ENCODE assay signal across 10 cellular contexts in genomic region chr11:35138058-35138457, GRCh38. TPM values are rescaled to one million over a fixed set of nuclear protein-coding genes. Genes with fewer than 3 reads are reported as not detected.
DNase-seq lines count a peak whose midpoint lies in the region; ATAC-seq and TF ChIP-seq lines count a peak whose summit lies in the region.
"Had no signal": no experiment of that assay in that cellular context is flagged by ENCODE, and none has a peak within 500 bp of the region (broad histone marks: within the 10 kb centered on the region; RNA-seq: fewer than 3 reads in every experiment).

No MANE protein-coding gene starts in this region.

- no peak for ATAC-seq in activated T-cell treated with anti-CD3 and anti-CD28 coated beads, Interleukin-2, amount 50 U/mL, for 72 hours (replicated peaks in 1 of 2)
- no peak for ATAC-seq in activated naive CD8-positive, alpha-beta T cell treated with anti-CD3 and anti-CD28 coated beads, Interleukin-2, amount 50 U/mL, for 24 hours
- no peak for ATAC-seq in lower lobe of right lung

- H3K27me3 Mint-ChIP-seq in activated T-cell treated with anti-CD3 and anti-CD28 coated beads, Interleukin-2, amount 50 U/mL, for 72 hours (ENCODE audit: low read depth) = no peaks in the 10 kb centered on the region
- H3K27me3 Mint-ChIP-seq in activated naive CD8-positive, alpha-beta T cell treated with anti-CD3 and anti-CD28 coated beads, Interleukin-2, amount 50 U/mL, for 24 hours = no peaks in the 10 kb centered on the region

- 60 to 73% methylated on average over 1 of the region's 1 CpG for WGBS in transverse colon (ENCODE audit: low coverage in 1 of 2), 2 donors

- DNase-seq in activated T-cell treated with anti-CD3 and anti-CD28 coated beads, Interleukin-2, amount 50 U/mL, for 72 hours = no peak
- DNase-seq in activated T-cell treated with anti-CD3 and anti-CD28 coated beads for 4 hours = no peak
- no peak for DNase-seq in activated naive CD8-positive, alpha-beta T cell treated with anti-CD3 and anti-CD28 coated beads, Interleukin-2, amount 50 U/mL, for 24 hours
- no peak for DNase-seq in lower lobe of right lung
- DNase-seq in transverse colon = no peak
- no peak for DNase-seq in cerebellar nuclear complex (lab: John Stamatoyannopoulos, UW)
- no peak for DNase-seq in middle frontal gyrus (ENCODE audit: extremely low spot score, low spot score)
- DNase-seq in GM13977 (ENCODE audit: low spot score) = no peak
- DNase-seq: NCI-H1048 had no signal

- H3K36me3 ChIP-seq in lower lobe of right lung (no peaks in the 10 kb centered on the region), transverse colon (no peaks in the 10 kb centered on the region)
- H3K36me3 ChIP-seq: prostate gland had no signal

- H3K4me3 ChIP-seq in lower lobe of right lung (peak overlapping the region; percentile 82), transverse colon (no peak overlapping the region)

- H3K4me1 ChIP-seq in lower lobe of right lung (peaks cover 34% of the 10 kb centered on the region), transverse colon (peaks cover 14 to 41% (median 33%) of the 10 kb centered on the region in 4 donors)
- H3K4me1 ChIP-seq: prostate gland had no signal

- peak overlapping the region; percentile 90 to 91 for H3K4me3 Mint-ChIP-seq in activated T-cell treated with anti-CD3 and anti-CD28 coated beads, Interleukin-2, amount 50 U/mL, for 72 hours
- H3K4me3 Mint-ChIP-seq in activated naive CD8-positive, alpha-beta T cell treated with anti-CD3 and anti-CD28 coated beads, Interleukin-2, amount 50 U/mL, for 24 hours = peak overlapping the region; percentile 93

- peaks cover 68% of the 10 kb centered on the region for H3K4me1 Mint-ChIP-seq in activated T-cell treated with anti-CD3 and anti-CD28 coated beads, Interleukin-2, amount 50 U/mL, for 72 hours (ENCODE audit: low read depth)
- H3K4me1 Mint-ChIP-seq in activated naive CD8-positive, alpha-beta T cell treated with anti-CD3 and anti-CD28 coated beads, Interleukin-2, amount 50 U/mL, for 24 hours = peaks cover 58% of the 10 kb centered on the region

- H3K9me3 Mint-ChIP-seq in activated T-cell treated with anti-CD3 and anti-CD28 coated beads, Interleukin-2, amount 50 U/mL, for 72 hours = peaks cover 0 to 2% of the 10 kb centered on the region in 2 donors
- no peaks in the 10 kb centered on the region for H3K9me3 Mint-ChIP-seq in activated naive CD8-positive, alpha-beta T cell treated with anti-CD3 and anti-CD28 coated beads, Interleukin-2, amount 50 U/mL, for 24 hours

- H3K27ac ChIP-seq in lower lobe of right lung (no peak overlapping the region), transverse colon (peak overlapping the region; percentile 85 to 95 (median 92))

- intact Hi-C loops in lower lobe of right lung (cut with DNase I) (no loop called here), transverse colon (cut with DNase I; ENCODE audit: low total_unique reads) (loop anchor here (10.0 kb wide), 1 partner anchor 167 kb away; no protein-coding TSS in a partner anchor)

- in situ Hi-C loops in transverse colon (cut with MboI; ENCODE audit: low pct_ligation_motif_present in 1 of 4, low pct_unique_long_range_greater_than_20kb in 1 of 4, low sequenced_read_pairs in 3 of 4) (no loop called here), GM13977 (cut with MboI; ENCODE audit: low pct_unique_long_range_greater_than_20kb, low sequenced_read_pairs, unreplicated experiment) (loop anchor here (10.0 kb wide), 1 partner anchor 123 kb away; no protein-coding TSS in a partner anchor)

- H3K27me3 ChIP-seq in lower lobe of right lung (ENCODE audit: low read depth) (no peaks in the 10 kb centered on the region), transverse colon (no peaks in the 10 kb centered on the region)

- no peak for TF ChIP-seq POLR2A in transverse colon (IDR thresholded peaks at IDR 0.05)

- H3K27ac Mint-ChIP-seq in activated T-cell treated with anti-CD3 and anti-CD28 coated beads, Interleukin-2, amount 50 U/mL, for 72 hours = peak overlapping the region; percentile 35
- H3K27ac Mint-ChIP-seq in activated naive CD8-positive, alpha-beta T cell treated with anti-CD3 and anti-CD28 coated beads, Interleukin-2, amount 50 U/mL, for 24 hours = peak overlapping the region; percentile 94

- peaks cover 4 to 9% of the 10 kb centered on the region in 2 donors for H3K36me3 Mint-ChIP-seq in activated T-cell treated with anti-CD3 and anti-CD28 coated beads, Interleukin-2, amount 50 U/mL, for 72 hours (ENCODE audit: insufficient read depth in 2 of 2)
- peaks cover 29% of the 10 kb centered on the region for H3K36me3 Mint-ChIP-seq in activated naive CD8-positive, alpha-beta T cell treated with anti-CD3 and anti-CD28 coated beads, Interleukin-2, amount 50 U/mL, for 24 hours (ENCODE audit: low read depth)

- TF ChIP-seq EP300 in transverse colon (IDR thresholded peaks at IDR 0.05; ENCODE audit: low read depth) = no peak

- H3K9me3 ChIP-seq in lower lobe of right lung (no peaks in the 10 kb centered on the region), transverse colon (no peaks in the 10 kb centered on the region)
- H3K9me3 ChIP-seq: prostate gland had no signal

- TF ChIP-seq CTCF in lower lobe of right lung (IDR thresholded peaks at IDR 0.05) = no peak
- TF ChIP-seq CTCF in transverse colon (IDR thresholded peaks at IDR 0.05) = no peak
- TF ChIP-seq CTCF in GM13977 (IDR thresholded peaks at IDR 0.05; ENCODE audit: extremely low read depth, insufficient read depth, missing control alignments) = no peak

RNA-seq across cellular contexts. Expression of gene CD44, which starts 0.9 kb away (rescaled TPM):
- 100 to 1,000 TPM; 385 to 504 TPM for total RNA-seq in activated T-cell treated with anti-CD3 and anti-CD28 coated beads, Interleukin-2, amount 50 U/mL, for 72 hours
- 613 TPM for total RNA-seq in lower lobe of right lung
- total RNA-seq in transverse colon = 100 to 1,000 TPM in 3 of 4 donors, 10 to 100 TPM in 1; 56.3 to 182 (median 114) TPM
